Comparison of ENCODE assay signal across 29 cellular contexts in genomic region chr16:30006659-30007377, GRCh38. TPM values are rescaled to one million over a fixed set of nuclear protein-coding genes. Genes with fewer than 3 reads are reported as not detected.
"Had no signal": no experiment of that assay in that cellular context is flagged by ENCODE, and none has a peak within 500 bp of the region (broad histone marks: within the 10 kb centered on the region; RNA-seq: fewer than 3 reads in every experiment).

No MANE protein-coding gene starts in this region.

- H3K4me3 ChIP-seq: ascending aorta, body of pancreas, Peyer's patch, SJCRH30 had no signal

- DNase-seq: activated CD4-positive, alpha-beta T cell treated with anti-CD3 and anti-CD28 coated beads for 48 hours; activated CD4-positive, alpha-beta T cell treated with anti-CD3 and anti-CD28 coated beads, Interleukin-2, amount 50 U/mL, for 4 hours; activated CD8-positive, alpha-beta memory T cell treated with anti-CD3 and anti-CD28 coated beads, Interleukin-2, amount 10 ng/mL, durations not matched to agents 7 days and 5 days; activated effector memory CD4-positive, alpha-beta T cell treated with anti-CD3 and anti-CD28 coated beads, Interleukin-2, amount 50 U/mL, for 16 hours; activated naive CD4-positive, alpha-beta T cell treated with Interleukin-2 at 50 U/mL for 16 hours; activated naive CD8-positive, alpha-beta T cell treated with anti-CD3 and anti-CD28 coated beads, Interleukin-2, amount 50 U/mL, for 24 hours; activated T-cell treated with anti-CD3 and anti-CD28 coated beads, Interleukin-2, amount 50 U/mL, for 4 hours; amniotic stem cell; body of pancreas; central memory CD4-positive, alpha-beta T cell; NCI-H1092; NCI-H1417; NCI-H1930; NCI-H2171; NCI-H2227 treated with DMSO at 0.1 percent for 48 hours; NCI-H510A; NCI-H526 treated with DMSO at 0.1 percent for 48 hours; Peyer's patch; SJCRH30; SK-N-SH; T-helper 1 cell; WERI-Rb-1 had no signal

- ATAC-seq: activated CD4-positive, CD25-positive, alpha-beta regulatory T cell treated with anti-CD3 and anti-CD28 coated beads, Interleukin-2, amount 50 U/mL, for 24 hours; activated CD8-positive, alpha-beta memory T cell treated with anti-CD3 and anti-CD28 coated beads, Interleukin-2, amount 10 ng/mL, durations not matched to agents 7 days and 5 days; activated naive CD4-positive, alpha-beta T cell treated with anti-CD3 and anti-CD28 coated beads, Interleukin-2, amount 50 U/mL, for 72 hours; activated naive CD8-positive, alpha-beta T cell treated with anti-CD3 and anti-CD28 coated beads, Interleukin-2, amount 50 U/mL, for 24 hours; activated T-cell treated with anti-CD3 and anti-CD28 coated beads, Interleukin-2, amount 50 U/mL, for 4 hours; body of pancreas had no signal

- FAIRE-seq: bronchial epithelial cell had no signal

- H3K9me3 ChIP-seq: ascending aorta, body of pancreas, Peyer's patch, SJCRH30, SK-N-SH had no signal

- H3K4me3 Mint-ChIP-seq: activated CD8-positive, alpha-beta memory T cell treated with anti-CD3 and anti-CD28 coated beads, Interleukin-2, amount 10 ng/mL, durations not matched to agents 7 days and 5 days; activated naive CD8-positive, alpha-beta T cell treated with anti-CD3 and anti-CD28 coated beads, Interleukin-2, amount 50 U/mL, for 24 hours; activated T-cell treated with anti-CD3 and anti-CD28 coated beads, Interleukin-2, amount 50 U/mL, for 4 hours had no signal

- H3K27ac Mint-ChIP-seq: activated CD8-positive, alpha-beta memory T cell treated with anti-CD3 and anti-CD28 coated beads, Interleukin-2, amount 10 ng/mL, durations not matched to agents 7 days and 5 days; activated naive CD8-positive, alpha-beta T cell treated with anti-CD3 and anti-CD28 coated beads, Interleukin-2, amount 50 U/mL, for 24 hours had no signal

- H3K4me1 ChIP-seq: SJCRH30 had no signal

- H3K36me3 ChIP-seq: SJCRH30 had no signal

- H3K36me3 Mint-ChIP-seq: activated naive CD4-positive, alpha-beta T cell treated with anti-CD3 and anti-CD28 coated beads, Interleukin-2, amount 50 U/mL, for 72 hours had no signal

- H3K9me3 Mint-ChIP-seq: activated naive CD4-positive, alpha-beta T cell treated with anti-CD3 and anti-CD28 coated beads, Interleukin-2, amount 50 U/mL, for 72 hours; activated naive CD8-positive, alpha-beta T cell treated with anti-CD3 and anti-CD28 coated beads, Interleukin-2, amount 50 U/mL, for 24 hours; activated T-cell treated with anti-CD3 and anti-CD28 coated beads, Interleukin-2, amount 50 U/mL, for 4 hours had no signal

- H3K9ac ChIP-seq: KMS-11, SK-N-SH had no signal

- H3K27ac ChIP-seq: ascending aorta, body of pancreas, KMS-11, Peyer's patch, SJCRH30, WERI-Rb-1 had no signal

RNA-seq across cellular contexts. Expression of gene DOC2A, which starts 4.0 kb away (rescaled TPM):
- total RNA-seq: ascending aorta, bronchial epithelial cell, SJCRH30 had no signal

RNA-seq across cellular contexts. Expression of gene C16orf92, which starts 16.2 kb away (rescaled TPM):
- total RNA-seq: activated CD8-positive, alpha-beta memory T cell treated with anti-CD3 and anti-CD28 coated beads, Interleukin-2, amount 10 ng/mL, durations not matched to agents 7 days and 5 days; activated naive CD4-positive, alpha-beta T cell treated with anti-CD3 and anti-CD28 coated beads, Interleukin-2, amount 50 U/mL, for 72 hours; activated T-cell treated with anti-CD3 and anti-CD28 coated beads, Interleukin-2, amount 50 U/mL, for 4 hours; ascending aorta; body of pancreas; bronchial epithelial cell; MCF 10A; Peyer's patch; SJCRH30; T-helper 2 cell treated with Interferon-gamma antibody and Interleukin-4, amounts not matched to agents 100 ng/mL and 5 ng/mL, for 36 hours had no signal
- polyA plus RNA-seq: SK-N-SH had no signal

RNA-seq across cellular contexts. Expression of gene TLCD3B, which starts 24.3 kb away (rescaled TPM):
- total RNA-seq: ascending aorta, body of pancreas, bronchial epithelial cell, Peyer's patch had no signal
